ENCODE assay signal across 13 cellular contexts in genomic region chr11:43933608-43934358, GRCh38. TPM values are rescaled to one million over a fixed set of nuclear protein-coding genes. Genes with fewer than 3 reads are reported as not detected.
DNase-seq lines count a peak whose midpoint lies in the region; ATAC-seq, FAIRE-seq and TF ChIP-seq lines count a peak whose summit lies in the region.
"Had no signal": no experiment of that assay in that cellular context is flagged by ENCODE, and none has a peak within 500 bp of the region (broad histone marks: within the 10 kb centered on the region; RNA-seq: fewer than 3 reads in every experiment).

No MANE protein-coding gene starts in this region.

- H2BK15ac ChIP-seq in IMR-90 (ENCODE audit: low read depth, low read length): no peak overlapping the region

- H3K36me3 ChIP-seq in IMR-90 (ENCODE audit: control insufficient read depth, insufficient read depth, low read length): no peaks in the 10 kb centered on the region
- H3K36me3 ChIP-seq in K562 (ENCODE audit: control insufficient read depth, insufficient read depth, low read length): no peaks in the 10 kb centered on the region

- H3K9ac ChIP-seq in IMR-90 (ENCODE audit: low read depth, low read length): no peak overlapping the region
- 0 out of 4 replicates have a peak overlapping the region, but pooled peaks of 1 of the 2 experiments have one; percentile 23 for H3K9ac ChIP-seq in K562 (ENCODE audit: insufficient read depth in 1 of 2, low read depth in 2 of 2, low read length in 2 of 2)

- peak overlapping the region; percentile 52 for H2AK9ac ChIP-seq in IMR-90 (replicated peaks; ENCODE audit: low read depth, low read length, poor library complexity)

- peaks cover 27% of the 10 kb centered on the region for H3K4me1 Mint-ChIP-seq in neural crest cell
- H3K4me1 Mint-ChIP-seq in MCF 10A (ENCODE audit: insufficient read depth, unreplicated experiment): peaks cover 22% of the 10 kb centered on the region

- H2AK5ac ChIP-seq in IMR-90 (ENCODE audit: low read depth, low read length): no peak overlapping the region

- CTCF ChIA-PET in IMR-90 (lab: Yijun Ruan, JAX) (interaction anchor here (1.0 to 1.4 kb wide), 3 partner anchors 9 to 12 kb away, joined by 3 read pairs; partner anchors contain the start of gene C11orf96), K562 (lab: Yijun Ruan, JAX; ENCODE audit: low intra/inter-chr PET ratio) (interaction anchor here (0.6 kb wide), 1 partner anchor 86 kb away, joined by 3 read pairs; no protein-coding TSS in a partner anchor), MCF 10A (lab: Yijun Ruan, JAX) (interaction anchor here (1.0 kb wide), 1 partner anchor 11 kb away, joined by 3 read pairs; no protein-coding TSS in a partner anchor)

- TF ChIP-seq RAD21 in IMR-90 (IDR thresholded peaks at IDR 0.05; ENCODE audit: low read length) (no peak), K562 (CRISPR knock-in tag; conservative IDR thresholded peaks at IDR 0.05 in 1 of 2, IDR thresholded peaks at IDR 0.05 in 1 of 2) (peak in 1 of 2 experiments; percentile 12; a peak in 1 of 4 replicates)

- H3K27ac Mint-ChIP-seq in neural crest cell (ENCODE audit: unreplicated experiment) (peak overlapping the region; percentile 60), MCF 10A (ENCODE audit: low read depth, unreplicated experiment) (no peak overlapping the region)
- H3K27ac Mint-ChIP-seq: activated T-cell treated with anti-CD3 and anti-CD28 coated beads, Interleukin-2, amount 50 U/mL, for 24 hours had no signal

- H3K4me3 Mint-ChIP-seq in neural crest cell (no peak overlapping the region), MCF 10A (ENCODE audit: unreplicated experiment) (no peak overlapping the region)
- H3K4me3 Mint-ChIP-seq: activated T-cell treated with anti-CD3 and anti-CD28 coated beads, Interleukin-2, amount 50 U/mL, for 24 hours had no signal

- peaks cover 7% of the 10 kb centered on the region for H3K27me3 Mint-ChIP-seq in neural crest cell (ENCODE audit: low read depth)
- no peaks in the 10 kb centered on the region for H3K27me3 Mint-ChIP-seq in MCF 10A (ENCODE audit: insufficient read depth, unreplicated experiment)

- FAIRE-seq in K562 (lab: Jason Lieb, UNC): no peak
- FAIRE-seq: frontal cortex had no signal

- H3K79me2 ChIP-seq in K562 (ENCODE audit: control insufficient read depth, insufficient read depth, low read length): no peaks in the 10 kb centered on the region

- H3K4me2 ChIP-seq in IMR-90 (ENCODE audit: low read depth, low read length) (peak overlapping the region; percentile 71), K562 (ENCODE audit: insufficient read depth, low read length) (no peak overlapping the region)

- dilution Hi-C loops in IMR-90 (cut with HindIII; ENCODE audit: low sequenced_read_pairs, unreplicated experiment): no loop called here

- DNase-seq in Ammon's horn (ENCODE audit: low spot score) (peak; percentile 55), IMR-90 (peak; percentile 48), K562 (ENCODE audit: extremely low read depth in 1 of 4, low spot score in 3 of 4) (no peak), neural crest cell (ENCODE audit: low read depth, low spot score) (no peak), MCF 10A (ENCODE audit: unreplicated experiment) (no peak), SIG-M5 (lab: John Stamatoyannopoulos, UW) (no peak), activated T-cell treated with anti-CD3 and anti-CD28 coated beads for 4 hours (no peak)
- DNase-seq: activated T-cell treated with anti-CD3 and anti-CD28 coated beads, Interleukin-2, amount 50 U/mL, for 24 hours; central memory CD4-positive, alpha-beta T cell; mammary epithelial cell; stimulated activated CD4-positive, alpha-beta T cell treated with anti-CD3 and anti-CD28 coated beads, Interleukin-12 subunit alpha, Interleukin-12 subunit beta, amount 100 ng/mL, for 4 hours had no signal

- no peaks in the 10 kb centered on the region for H3K36me3 Mint-ChIP-seq in neural crest cell (ENCODE audit: low read depth)
- no peaks in the 10 kb centered on the region for H3K36me3 Mint-ChIP-seq in MCF 10A (ENCODE audit: insufficient read depth, unreplicated experiment)

- H4K20me1 ChIP-seq in IMR-90 (ENCODE audit: insufficient read depth, low read length): no peaks in the 10 kb centered on the region
- H4K20me1 ChIP-seq in K562 (replicated peaks; ENCODE audit: control insufficient read depth, insufficient read depth, low read length): no peaks in the 10 kb centered on the region

- H3K27ac ChIP-seq in IMR-90 (ENCODE audit: insufficient read depth, low read length) (no peak overlapping the region), K562 (ENCODE audit: extremely low read depth, low read depth, low read length) (no peak overlapping the region)

- H3K18ac ChIP-seq in IMR-90 (ENCODE audit: low read depth, low read length): no peak overlapping the region; the same call in 1 of the 2 replicates

- H4K91ac ChIP-seq in IMR-90 (ENCODE audit: insufficient read depth, low read depth, low read length): no peak overlapping the region

- TF ChIP-seq POLR2A in IMR-90 (IDR thresholded peaks at IDR 0.05; ENCODE audit: low read depth, low read length) (no peak), K562 (conservative IDR thresholded peaks at IDR 0.05) (no peak)

- H2AFZ ChIP-seq in IMR-90 (replicated peaks; ENCODE audit: low read length, poor library complexity) (peak overlapping the region; percentile 85), K562 (ENCODE audit: low read depth, low read length) (no peak overlapping the region)

- H2BK5ac ChIP-seq in IMR-90 (ENCODE audit: low read depth, low read length, poor library complexity, severe bottlenecking): no peak overlapping the region

- ATAC-seq in IMR-90 (ENCODE audit: low read depth) (peak; percentile 67), K562 (no peak), HG03045 (IDR thresholded peaks at IDR 0.05; ENCODE audit: unreplicated experiment) (no peak)

- intact Hi-C loops in IMR-90 (cut with micrococcal nuclease): no loop called here
- intact Hi-C loops in K562 (cut with micrococcal nuclease): no loop called here
- intact Hi-C loops in MCF 10A (cut with micrococcal nuclease): no loop called here

- H3K4me1 ChIP-seq in IMR-90 (ENCODE audit: control insufficient read depth, insufficient read depth, low read length): peaks cover 22% of the 10 kb centered on the region
- peaks cover 8 to 13% of the 10 kb centered on the region in 2 experiments; a peak in 3 of 5 replicates for H3K4me1 ChIP-seq in K562 (replicated peaks in 1 of 2; ENCODE audit: control insufficient read depth in 2 of 2, insufficient read depth in 2 of 2, low read length in 2 of 2)

- peaks cover 8% of the 10 kb centered on the region; the same call in 1 of the 2 replicates for H3K27me3 ChIP-seq in IMR-90 (ENCODE audit: control insufficient read depth, insufficient read depth, low read length)
- H3K27me3 ChIP-seq in K562 (ENCODE audit: control insufficient read depth in 2 of 2, insufficient read depth in 2 of 2, low read length in 2 of 2): peaks cover 0 to 5% of the 10 kb centered on the region in 2 experiments; a peak in 1 of 5 replicates

- no peak overlapping the region; the same call in 1 of the 2 replicates for H3K4ac ChIP-seq in IMR-90 (ENCODE audit: low read depth, low read length)

- peak overlapping the region in 1 of 2 experiments; percentile 35; a peak in 1 of 4 replicates for H4K8ac ChIP-seq in IMR-90 (ENCODE audit: low read depth in 2 of 2, low read length in 2 of 2)

- H3K9me1 ChIP-seq in IMR-90 (ENCODE audit: insufficient read depth, low read length) (peaks cover 16% of the 10 kb centered on the region), K562 (ENCODE audit: control insufficient read depth, insufficient read depth, low read length) (no peaks in the 10 kb centered on the region)

- H3K9me3 ChIP-seq in IMR-90 (ENCODE audit: control insufficient read depth, insufficient read depth, low read length) (no peaks in the 10 kb centered on the region), K562 (replicated peaks; ENCODE audit: control insufficient read depth, insufficient read depth, low read depth, low read length) (no peaks in the 10 kb centered on the region)

- 0 out of 2 replicates have a peak overlapping the region, but pooled peaks have one; percentile 35 for H3K14ac ChIP-seq in IMR-90 (replicated peaks; ENCODE audit: low read depth, low read length)

- TF ChIP-seq CTCF in IMR-90 (conservative IDR thresholded peaks at IDR 0.05; ENCODE audit: low read depth, low read length) (0 out of 2 replicates have a peak, but pooled peaks have one; percentile 9), K562 (IDR thresholded peaks at IDR 0.05 in 2 of 3, conservative IDR thresholded peaks at IDR 0.05 in 1 of 3; ENCODE audit: insufficient read depth in 2 of 3, low read depth in 1 of 3, low read length in 3 of 3) (0 out of 6 replicates have a peak, but pooled peaks of 1 of the 3 experiments have one; percentile 23), neural crest cell (conservative IDR thresholded peaks at IDR 0.05) (no peak), MCF 10A (IDR thresholded peaks at IDR 0.05; ENCODE audit: unreplicated experiment) (no peak)

- H3K9me3 Mint-ChIP-seq in neural crest cell: no peaks in the 10 kb centered on the region
- H3K9me3 Mint-ChIP-seq in MCF 10A (ENCODE audit: unreplicated experiment): no peaks in the 10 kb centered on the region
- H3K9me3 Mint-ChIP-seq: activated T-cell treated with anti-CD3 and anti-CD28 coated beads, Interleukin-2, amount 50 U/mL, for 24 hours had no signal

- H2BK120ac ChIP-seq in IMR-90 (ENCODE audit: low read depth, low read length): no peak overlapping the region; the same call in 1 of the 2 replicates

- H4K5ac ChIP-seq in IMR-90 (ENCODE audit: low read depth, low read length): peak overlapping the region; percentile 43

- no peak overlapping the region for H3K23ac ChIP-seq in IMR-90 (ENCODE audit: low read depth, low read length)

- no peak for TF ChIP-seq EP300 in K562 (IDR thresholded peaks at IDR 0.05; ENCODE audit: low read length)

- POLR2A ChIA-PET in IMR-90 (lab: Charles Lee; ENCODE audit: unreplicated experiment) (no interaction called here), K562 (lab: Yijun Ruan, JAX) (interaction anchor here (1.1 to 3.9 kb wide), 3 partner anchors 10 to 13 kb away, joined by 4 to 21 read pairs (median 4); partner anchors contain the start of gene C11orf96), MCF 10A (lab: Yijun Ruan, JAX) (interaction anchor here (0.6 to 1.5 kb wide), 3 partner anchors 9 to 926 kb away, joined by 3 read pairs; no protein-coding TSS in a partner anchor)

- H3K56ac ChIP-seq in IMR-90 (ENCODE audit: extremely low read depth, insufficient read depth, low read length): no peak overlapping the region

- BruUV-seq in IMR-90 (replicated peaks; lab: Mats Ljungman, UMichigan) (no TSS peak), K562 (replicated peaks; lab: Mats Ljungman, UMichigan) (no TSS peak), MCF 10A (replicated peaks; lab: Mats Ljungman, UMichigan) (no TSS peak)

- 0 out of 2 replicates have a peak overlapping the region, but pooled peaks have one; percentile 42 for H2BK20ac ChIP-seq in IMR-90 (ENCODE audit: low read depth, low read length)

- in situ Hi-C loops in IMR-90 (cut with MboI; ENCODE audit: low sequenced_read_pairs): no loop called here
- in situ Hi-C loops in K562 (cut with MboI): no loop called here

- WGBS in IMR-90 (ENCODE audit: extremely low coverage in 2 of 2, insufficient read length in 1 of 2), 2 experiments: 0% methylated on average over 2 of the region's 13 CpGs; no CpG with 5 or more reads in 1 of the 2 experiments
- WGBS in K562 (ENCODE audit: insufficient coverage, low coverage, missing lambda C conversion rate): 8% methylated on average over 12 of the region's 13 CpGs

- H3K4me3 ChIP-seq in IMR-90 (ENCODE audit: insufficient read depth, low read depth, low read length) (peak overlapping the region; percentile 22; the same call in 1 of the 2 replicates), K562 (no peak overlapping the region)

- H3K79me1 ChIP-seq in IMR-90 (ENCODE audit: low read depth in 1 of 2, low read length in 2 of 2): no peaks in the 10 kb centered on the region

RNA-seq across cellular contexts. Expression of gene C11orf96, which starts 8.7 kb away (rescaled TPM):
- total RNA-seq in IMR-90 (2012; rRNA removed) (0.18 and 0.56 TPM in 2 replicates), K562 (2014; rRNA removed) (6.8 and 9.6 TPM in 2 replicates), K562 (2014; rRNA removed; fragmentation: Illumina TruSeq; extraction: Trizol) (0.26 and 0.40 TPM in 2 replicates), K562 (2015; rRNA removed; fragmentation: Illumina TruSeq; extraction: Trizol) (0.83 and 0.90 TPM in 2 replicates), K562 (2021) (7.7 and 8.5 TPM in 2 replicates), neural crest cell (3.0 and 3.2 TPM in 2 replicates), MCF 10A (2022) (not detected in 2 replicates)
- polyA plus RNA-seq in IMR-90 (2012; rRNA removed) (0.97 and 2.7 TPM in 2 replicates), K562 (2011; rRNA removed) (1.2 and 2.0 TPM in 2 replicates), K562 (2014; fragmentation: Illumina TruSeq; extraction: Trizol) (0.16 and 0.73 TPM in 2 replicates), K562 (2014; fragmentation: Nextera tagmentation; extraction: Ambion mirVana) (under 1 TPM; 0.08 to 0.14 TPM), K562 (2014; rRNA removed) (6.6 and 10.8 TPM in 2 replicates)
- polyA plus RNA-seq in IMR-90 (2012; cell fraction: cytosol; rRNA removed): 7.3 and 58.4 TPM in 2 replicates
- 43.6 and 63.1 TPM in 2 replicates for polyA plus RNA-seq in IMR-90 (2012; cell fraction: nucleus; rRNA removed; ENCODE audit: low replicate concordance)
- total RNA-seq in K562 (2011; cell fraction: chromatin; rRNA removed; ENCODE audit: low replicate concordance): 0.81 and 2.9 TPM in 2 replicates
- 3.4 and 4.8 TPM in 2 replicates for total RNA-seq in K562 (2011; cell fraction: nucleolus; rRNA removed)
- total RNA-seq in K562 (2011; cell fraction: nucleoplasm; rRNA removed): 1.3 and 1.9 TPM in 2 replicates
- 1.9 and 9.3 TPM in 2 replicates for polyA plus RNA-seq in K562 (2011; cell fraction: cytosol; rRNA removed)
- 2.0 and 4.6 TPM in 2 replicates for polyA plus RNA-seq in K562 (2011; cell fraction: nucleus; rRNA removed)
- 5.5 and 6.8 TPM in 2 replicates for polyA plus RNA-seq in K562 (2012)
- 0.18 and 0.25 TPM in 2 replicates for polyA minus RNA-seq in K562 (2011; rRNA and poly(A)+ RNA removed)
- polyA minus RNA-seq in K562 (2011; cell fraction: cytosol; rRNA and poly(A)+ RNA removed): 2.0 and 2.1 TPM in 2 replicates
- polyA minus RNA-seq in K562 (2011; cell fraction: nucleus; rRNA and poly(A)+ RNA removed): 1.3 and 1.6 TPM in 2 replicates
- total RNA-seq: mammary epithelial cell had no signal
- polyA plus RNA-seq: mammary epithelial cell had no signal

RNA-seq across cellular contexts. Expression of gene ALKBH3, which starts 53.2 kb away (rescaled TPM):
- 62.9 and 68.6 TPM in 2 replicates for total RNA-seq in IMR-90 (2012; rRNA removed)
- polyA plus RNA-seq in IMR-90 (2012; rRNA removed): 27.7 and 28.3 TPM in 2 replicates
- 10.3 and 19.9 TPM in 2 replicates for polyA plus RNA-seq in IMR-90 (2012; cell fraction: cytosol; rRNA removed)
- polyA plus RNA-seq in IMR-90 (2012; cell fraction: nucleus; rRNA removed; ENCODE audit: low replicate concordance): 6.1 and 26.4 TPM in 2 replicates
- total RNA-seq in K562 (2011; cell fraction: chromatin; rRNA removed; ENCODE audit: low replicate concordance): 12.6 and 15.8 TPM in 2 replicates
- total RNA-seq in K562 (2011; cell fraction: nucleolus; rRNA removed): 8.7 and 11.2 TPM in 2 replicates
- 8.6 and 8.9 TPM in 2 replicates for total RNA-seq in K562 (2011; cell fraction: nucleoplasm; rRNA removed)
- 37.6 and 38.6 TPM in 2 replicates for total RNA-seq in K562 (2014; rRNA removed)
- 42.5 TPM in 2 replicates for total RNA-seq in K562 (2014; rRNA removed; fragmentation: Illumina TruSeq; extraction: Trizol)
- 42.2 and 42.9 TPM in 2 replicates for total RNA-seq in K562 (2015; rRNA removed; fragmentation: Illumina TruSeq; extraction: Trizol)
- 33.1 and 37.9 TPM in 2 replicates for total RNA-seq in K562 (2021)
- 25.5 and 30.0 TPM in 2 replicates for polyA plus RNA-seq in K562 (2011; rRNA removed)
- 14.3 and 22.8 TPM in 2 replicates for polyA plus RNA-seq in K562 (2011; cell fraction: cytosol; rRNA removed)
- 11.1 and 16.7 TPM in 2 replicates for polyA plus RNA-seq in K562 (2011; cell fraction: nucleus; rRNA removed)
- polyA plus RNA-seq in K562 (2012): 25.6 and 42.0 TPM in 2 replicates
- 45.1 and 49.9 TPM in 2 replicates for polyA plus RNA-seq in K562 (2014; fragmentation: Illumina TruSeq; extraction: Trizol)
- polyA plus RNA-seq in K562 (2014; fragmentation: Nextera tagmentation; extraction: Ambion mirVana): 10 to 100 TPM; 16.0 to 25.0 TPM
- 24.3 and 36.5 TPM in 2 replicates for polyA plus RNA-seq in K562 (2014; rRNA removed)
- polyA minus RNA-seq in K562 (2011; rRNA and poly(A)+ RNA removed): 33.5 and 52.5 TPM in 2 replicates
- polyA minus RNA-seq in K562 (2011; cell fraction: cytosol; rRNA and poly(A)+ RNA removed): 6.2 and 9.3 TPM in 2 replicates
- polyA minus RNA-seq in K562 (2011; cell fraction: nucleus; rRNA and poly(A)+ RNA removed): 10.9 and 16.0 TPM in 2 replicates
- 24.9 and 25.4 TPM in 2 replicates for total RNA-seq in neural crest cell
- 76.2 and 88.0 TPM in 2 replicates for total RNA-seq in MCF 10A (2022)

Comparison
In these comparisons a context has a peak if more than half of its experiments do, and no peak if none do; other contexts are left out.
1. DNase-seq: peak in Ammon's horn (single experiment) and IMR-90 (single experiment); none in K562 (0 of 4), neural crest cell (single experiment), MCF 10A (single experiment), SIG-M5 (single experiment) and activated T-cell treated with anti-CD3 and anti-CD28 coated beads for 4 hours (single experiment).